ENCODE assay signal across 8 cellular contexts in the genomic region with DNA sequence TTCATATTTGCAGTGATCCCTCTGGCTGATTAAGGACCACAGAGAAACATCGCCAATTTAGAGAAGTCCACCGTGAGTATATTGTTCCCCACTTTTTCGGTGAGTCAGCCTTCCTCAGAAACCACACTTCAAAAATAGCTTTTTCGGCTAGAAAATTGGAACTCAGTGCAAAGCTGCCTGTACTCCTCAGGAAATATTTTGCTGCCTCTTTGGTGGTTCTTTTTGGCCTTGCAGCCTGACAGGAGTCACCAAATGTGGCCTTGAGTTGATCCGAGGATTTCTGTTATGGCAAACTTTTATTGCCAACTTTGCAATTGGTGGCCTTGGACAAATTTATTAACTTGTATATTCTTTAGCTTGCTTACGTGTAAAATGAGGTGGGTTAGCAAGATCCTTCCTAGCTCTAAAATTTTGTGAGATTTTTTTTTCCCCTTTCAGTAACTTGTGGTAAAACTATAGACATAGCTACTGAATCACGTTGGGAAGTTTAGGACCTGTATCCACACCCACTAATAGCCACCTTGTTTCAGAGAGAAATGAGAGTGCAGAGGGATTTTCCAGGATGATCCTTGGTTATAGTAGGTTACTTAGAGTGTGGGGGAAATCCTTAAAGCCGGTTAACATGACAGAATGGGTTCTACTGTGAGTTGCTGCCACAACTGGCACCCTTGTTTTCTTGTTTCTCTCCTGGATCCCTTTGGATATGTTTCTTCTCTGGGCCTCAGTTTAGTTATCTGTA. TPM values are rescaled to one million over a fixed set of nuclear protein-coding genes. Genes with fewer than 3 reads are reported as not detected.
A peak's percentile ranks its signal among the peaks of the same experiment; 100 is the strongest.
DNase-seq lines count a peak whose midpoint lies in the region; FAIRE-seq and TF ChIP-seq lines count a peak whose summit lies in the region.

No MANE protein-coding gene starts in this region.

- H3K4me1 ChIP-seq in SJSA1 (replicated peaks) (peaks cover 63% of the 10 kb centered on the region), esophagus squamous epithelium (peaks cover 44 to 89% (median 68%) of the 10 kb centered on the region in 3 donors), spleen (peaks cover 51 to 99% (median 93%) of the 10 kb centered on the region in 6 donors)

- intact Hi-C loops in esophagus squamous epithelium (cut with DNase I) = no loop called here
- intact Hi-C loops in spleen (cut with DNase I; ENCODE audit: low total_unique reads) = no loop called here

- 0 out of 2 replicates have a peak, but pooled peaks cover 3% of the 10 kb centered on the region for H3K36me3 ChIP-seq in SJSA1
- peaks cover 0 to 15% (median 0%) of the 10 kb centered on the region in 3 donors for H3K36me3 ChIP-seq in esophagus squamous epithelium
- H3K36me3 ChIP-seq in spleen = peaks cover 0 to 40% (median 1%) of the 10 kb centered on the region in 6 donors

- TF ChIP-seq POLR2A in esophagus squamous epithelium (IDR thresholded peaks at IDR 0.05) = no peak
- no peak for TF ChIP-seq POLR2A in spleen (IDR thresholded peaks at IDR 0.05)

- no peaks in the 10 kb centered on the region for H3K9me3 ChIP-seq in SJSA1 (replicated peaks)
- no peaks in the 10 kb centered on the region for H3K9me3 ChIP-seq in esophagus squamous epithelium
- no peaks in the 10 kb centered on the region for H3K9me3 ChIP-seq in spleen

- no peak for DNase-seq in GM18507 (ENCODE audit: extremely low spot score, insufficient read length, low read depth)
- peak; percentile 40 to 61 for DNase-seq in SJSA1 (ENCODE audit: low read depth in 1 of 2, low spot score in 2 of 2)
- DNase-seq in esophagus squamous epithelium (lab: John Stamatoyannopoulos, UW) = no peak
- DNase-seq in spleen = no peak
- DNase-seq in NCI-H1694 (lab: John Stamatoyannopoulos, UW) = no peak
- no peak for DNase-seq in kidney glomerular epithelial cell (lab: John Stamatoyannopoulos, UW)
- no peak for DNase-seq in NCI-H524 treated with DMSO at 0.1 percent for 48 hours (lab: John Stamatoyannopoulos, UW)
- DNase-seq in NCI-H146 (lab: John Stamatoyannopoulos, UW) = no peak

- peak; percentile 54 for FAIRE-seq in GM18507 (lab: Jason Lieb, UNC)

- WGBS in esophagus squamous epithelium, 2 donors = 39 to 43% methylated on average over 8 of the region's 8 CpGs
- 14 to 23% (median 19%) methylated on average over 8 of the region's 8 CpGs for WGBS in spleen, 5 donors

- TF ChIP-seq CTCF in esophagus squamous epithelium (IDR thresholded peaks at IDR 0.05) (no peak), spleen (IDR thresholded peaks at IDR 0.05 in 8 of 11, conservative IDR thresholded peaks at IDR 0.05 in 3 of 11) (no peak)

- H3K27ac ChIP-seq in SJSA1 (peak overlapping the region; percentile 44), esophagus squamous epithelium (peak overlapping the region; percentile 55 to 96 (median 86)), spleen (peak overlapping the region; percentile 59 to 96 (median 90))

- H3K27me3 ChIP-seq in SJSA1 (replicated peaks) (no peaks in the 10 kb centered on the region), esophagus squamous epithelium (no peaks in the 10 kb centered on the region), spleen (replicated peaks in 1 of 7) (no peaks in the 10 kb centered on the region)

- H3K4me3 ChIP-seq in SJSA1 = no peak overlapping the region
- H3K4me3 ChIP-seq in esophagus squamous epithelium = peak overlapping the region in 1 of 4 donors; percentile 29
- H3K4me3 ChIP-seq in spleen = peak overlapping the region in 1 of 8 donors; percentile 32

RNA-seq across cellular contexts. Expression of a gene that starts 9.9 kb away (rescaled TPM):
- total RNA-seq in SJSA1 (2014; rRNA removed; shearing (Covaris generic)) = 49.8 and 57.3 TPM in 2 replicates
- total RNA-seq in esophagus squamous epithelium = 100 to 1,000 TPM in 1 of 4 donors, 10 to 100 TPM in 3; 35.9 to 101 (median 63.0) TPM
- 100 to 1,000 TPM; 107 to 148 (median 128) TPM for total RNA-seq in spleen
- 100 to 1,000 TPM; 106 to 126 (median 124) TPM for polyA plus RNA-seq in spleen

RNA-seq across cellular contexts. Expression of a gene that starts 14.5 kb away (rescaled TPM):
- 63.6 and 76.4 TPM in 2 replicates for total RNA-seq in SJSA1 (2014; rRNA removed; shearing (Covaris generic))
- 10 to 100 TPM; 33.3 to 63.3 (median 52.7) TPM for total RNA-seq in esophagus squamous epithelium
- total RNA-seq in spleen = 100 to 1,000 TPM in 1 of 7 donors, 10 to 100 TPM in 6; 61.3 to 101 (median 74.9) TPM
- polyA plus RNA-seq in spleen = 10 to 100 TPM; 50.2 to 58.4 (median 56.5) TPM

RNA-seq across cellular contexts. Expression of a gene that starts 27.8 kb away (rescaled TPM):
- not detected in 2 replicates for total RNA-seq in SJSA1 (2014; rRNA removed; shearing (Covaris generic))
- total RNA-seq in esophagus squamous epithelium (under 1 TPM in 1 of 4 donors, not detected in 3; under 0.01 TPM), spleen (1 to 10 TPM in 1 of 7 donors, under 1 TPM in 5, not detected in 1; 0.10 to 1.2 (median 0.40) TPM)
- polyA plus RNA-seq in spleen = under 1 TPM; 0.10 to 0.26 (median 0.14) TPM

RNA-seq across cellular contexts. Expression of a gene that starts 42.5 kb away (rescaled TPM):
- 11.8 and 19.5 TPM in 2 replicates for total RNA-seq in SJSA1 (2014; rRNA removed; shearing (Covaris generic))
- total RNA-seq in esophagus squamous epithelium (10 to 100 TPM; 13.3 to 30.1 (median 19.4) TPM), spleen (10 to 100 TPM; 35.1 to 43.4 (median 38.0) TPM)
- polyA plus RNA-seq in spleen = 1 to 10 TPM; 7.5 to 7.7 (median 7.5) TPM

Comparison
In these comparisons a context has a peak if more than half of its experiments do, and no peak if none do; other contexts are left out.
1. DNase-seq: peak in SJSA1 (2 of 2); none in GM18507 (single experiment), esophagus squamous epithelium (single experiment), spleen (single experiment), NCI-H1694 (single experiment), kidney glomerular epithelial cell (single experiment), NCI-H524 treated with DMSO at 0.1 percent for 48 hours (single experiment) and NCI-H146 (single experiment).
2. Peak in every context shown above with its lines, with median percentiles within 50 percentile points of each other: H3K27ac ChIP-seq.